ENCODE assay signal across 8 cellular contexts in genomic region chr12:116358850-116359761, GRCh38.
DNase-seq lines count a peak whose midpoint lies in the region; ATAC-seq and TF ChIP-seq lines count a peak whose summit lies in the region.

No MANE protein-coding gene starts in this region.

- CTCF ChIA-PET in T-cell (lab: Charles Lee) = interaction anchor here (0.6 to 0.7 kb wide), 3 partner anchors 28 to 209 kb away, joined by 4 to 5 read pairs (median 5); no protein-coding TSS in a partner anchor

- H3K4me3 ChIP-seq in BE2C (ENCODE audit: low read depth, low read length) = peak overlapping the region; percentile 28
- H3K4me3 ChIP-seq in heart right ventricle = peak overlapping the region in 4 of 10 donors; percentile 17 to 30 (median 22)
- peak overlapping the region in 2 of 4 donors; percentile 10 to 19 for H3K4me3 ChIP-seq in tibial nerve

- H3K27me3 Mint-ChIP-seq in T-cell = no peaks in the 10 kb centered on the region

- TF ChIP-seq CTCF in BE2C (IDR thresholded peaks at IDR 0.05; ENCODE audit: low read depth, low read length) (no peak), heart right ventricle (IDR thresholded peaks at IDR 0.05) (no peak), tibial nerve (IDR thresholded peaks at IDR 0.05) (no peak)

- peak overlapping the region; percentile 47 to 76 (median 70) for H3K27ac ChIP-seq in heart right ventricle
- H3K27ac ChIP-seq in tibial nerve = peak overlapping the region in 3 of 4 donors; percentile 76 to 87 (median 82)

- H3K27me3 ChIP-seq in BE2C (no peaks in the 10 kb centered on the region), heart right ventricle (no peaks in the 10 kb centered on the region), tibial nerve (no peaks in the 10 kb centered on the region)

- H3K27ac Mint-ChIP-seq in T-cell = peak overlapping the region; percentile 69 to 75

- no peak for TF ChIP-seq POLR2A in tibial nerve (IDR thresholded peaks at IDR 0.05)

- 8 to 14% methylated on average over 11 of the region's 11 CpGs for WGBS in heart right ventricle, 2 donors
- 3% methylated on average over 11 of the region's 11 CpGs for WGBS in tibial nerve, 2 donors

- POLR2A ChIA-PET in T-cell (lab: Charles Lee) = interaction anchor here (0.6 to 0.9 kb wide), 2 partner anchors 10 to 201 kb away, joined by 3 read pairs; no protein-coding TSS in a partner anchor

- DNase-seq in BE2C (peak; percentile 93), LoVo (ENCODE audit: low spot score) (peak; percentile 34), T-cell (peak; percentile 6 to 79 (median 64)), amniotic epithelial cell (ENCODE audit: low read depth) (peak; percentile 97), heart right ventricle (peak; percentile 90 to 93), posterior cingulate gyrus (peak; percentile 31 to 93 (median 73)), tibial nerve (ENCODE audit: low spot score in 2 of 2) (peak; percentile 86 to 92)

- H3K9me3 ChIP-seq in BE2C = no peaks in the 10 kb centered on the region
- H3K9me3 ChIP-seq in heart right ventricle = no peaks in the 10 kb centered on the region
- no peaks in the 10 kb centered on the region for H3K9me3 ChIP-seq in tibial nerve

- H3K4me3 Mint-ChIP-seq in T-cell = peak overlapping the region; percentile 58 to 71 (median 71)

- intact Hi-C loops in heart right ventricle (cut with DNase I) = loop anchor here in 2 of 10 donors (10.0 kb wide), 2 partner anchors 74 to 236 kb away; no protein-coding TSS in a partner anchor
- intact Hi-C loops in posterior cingulate gyrus (cut with DNase I) = no loop called here

- H3K36me3 ChIP-seq in BE2C (no peaks in the 10 kb centered on the region), heart right ventricle (no peaks in the 10 kb centered on the region), tibial nerve (no peaks in the 10 kb centered on the region)

- peak in 1 of 2 donors; percentile 68 for TF ChIP-seq EP300 in tibial nerve (IDR thresholded peaks at IDR 0.05)

- no peaks in the 10 kb centered on the region for H3K36me3 Mint-ChIP-seq in T-cell

- peaks cover 28 to 34% (median 29%) of the 10 kb centered on the region in 3 donors for H3K4me1 Mint-ChIP-seq in T-cell

- H3K4me1 ChIP-seq in BE2C = peaks cover 14% of the 10 kb centered on the region
- peaks cover 0 to 26% (median 8%) of the 10 kb centered on the region in 9 donors for H3K4me1 ChIP-seq in heart right ventricle
- peaks cover 0 to 23% (median 8%) of the 10 kb centered on the region in 4 donors for H3K4me1 ChIP-seq in tibial nerve

- H3K9me3 Mint-ChIP-seq in T-cell = no peaks in the 10 kb centered on the region

- ATAC-seq in GM21447 (IDR thresholded peaks at IDR 0.05; ENCODE audit: unreplicated experiment) (peak; percentile 84), T-cell (replicated peaks in 1 of 4) (peak; percentile 85 to 94 (median 90)), heart right ventricle (peak; percentile 92 to 99 (median 96))

Comparison
In these comparisons a context has a peak if more than half of its experiments do, and no peak if none do; other contexts are left out.
1. DNase-seq: peak in every context shown above with its lines; median percentile 97 in amniotic epithelial cell; 93 in BE2C; 92 in heart right ventricle; 89 in tibial nerve; 73 in posterior cingulate gyrus; 64 in T-cell; 34 in LoVo.